Comparison of ENCODE assay signal across 28 cellular contexts in genomic region chr1:66993076-66993475, GRCh38.
"Had no signal": no experiment of that assay in that cellular context is flagged by ENCODE, and none has a peak within 500 bp of the region (broad histone marks: within the 10 kb centered on the region; RNA-seq: fewer than 3 reads in every experiment).

No MANE protein-coding gene starts in this region.

- DNase-seq: stimulated activated CD4-positive, alpha-beta T cell treated with anti-CD3 and anti-CD28 coated beads, Interleukin-2, amount 100 ng/mL, for 48 hours; stimulated activated CD4-positive, alpha-beta T cell treated with anti-CD3 and anti-CD28 coated beads, Interleukin-4, amount 100 ng/mL, for 1 hour; stimulated activated CD4-positive, alpha-beta T cell treated with anti-CD3 and anti-CD28 coated beads, Interleukin-4, amount 100 ng/mL, for 24 hours; stimulated activated CD4-positive, alpha-beta T cell treated with anti-CD3 and anti-CD28 coated beads, Interleukin-4, amount 100 ng/mL, for 4 hours; stimulated activated CD8-positive, alpha-beta memory T cell treated with anti-CD3 and anti-CD28 coated beads, Interleukin-4, amount 100 ng/mL, for 48 hours; stimulated activated naive B cell treated with anti-CD40 and anti-IgM and Interleukin-4, amounts not matched to agents 10 μg/mL and 1 μg/mL and 100 μg/mL, for 72 hours; stimulated activated naive CD4-positive, alpha-beta T cell; stimulated activated naive CD4-positive, alpha-beta T cell treated with Interleukin-2 at 50 U/mL for 16 hours; stimulated activated naive CD8-positive, alpha-beta T cell treated with anti-CD3 and anti-CD28 coated beads, Interleukin-15, amount 100 ng/mL, for 72 hours; stimulated activated naive CD8-positive, alpha-beta T cell treated with anti-CD3 and anti-CD28 coated beads, Interleukin-15, Interleukin-2, amounts not matched to agents 100 U/mL and 50 U/mL, for 24 hours; stomach; substantia nigra; testis; thyroid gland; tibial artery; transverse colon; upper lobe of left lung; upper lobe of right lung; uterus had no signal

- H3K4me3 ChIP-seq: stomach, suprapubic skin, testis, thoracic aorta, thyroid gland, tibial artery, tibial nerve, transverse colon, upper lobe of left lung, upper lobe of right lung, uterus, vagina had no signal

- H3K36me3 ChIP-seq: thoracic aorta, uterus had no signal

- H3K9me3 Mint-ChIP-seq: stimulated activated effector memory CD8-positive, alpha-beta T cell treated with anti-CD3 and anti-CD28 coated beads, Interleukin-12 subunit alpha, Interleukin-12 subunit beta, amount 100 ng/mL, for 72 hours; stimulated activated memory B cell treated with anti-CD40 and anti-IgM and Interleukin-4, amounts not matched to agents 10 μg/mL and 1 μg/mL and 100 μg/mL, for 72 hours; stimulated activated naive B cell treated with anti-CD40 and anti-IgM and Interleukin-4, amounts not matched to agents 10 μg/mL and 1 μg/mL and 100 μg/mL, for 72 hours; stimulated activated naive CD8-positive, alpha-beta T cell treated with anti-CD3 and anti-CD28 coated beads, Interleukin-15, amount 100 ng/mL, for 72 hours; stimulated activated naive CD8-positive, alpha-beta T cell treated with anti-CD3 and anti-CD28 coated beads, Interleukin-15, Interleukin-2, amounts not matched to agents 100 ng/mL and 50 ng/mL, for 24 hours; type B pancreatic cell had no signal

- FAIRE-seq: urothelium cell line had no signal

- H3K4me3 Mint-ChIP-seq: stimulated activated effector memory CD8-positive, alpha-beta T cell treated with anti-CD3 and anti-CD28 coated beads, Interleukin-12 subunit alpha, Interleukin-12 subunit beta, amount 100 ng/mL, for 72 hours; stimulated activated memory B cell treated with anti-CD40 and anti-IgM and Interleukin-4, amounts not matched to agents 10 μg/mL and 1 μg/mL and 100 μg/mL, for 72 hours; stimulated activated naive B cell treated with anti-CD40 and anti-IgM and Interleukin-4, amounts not matched to agents 10 μg/mL and 1 μg/mL and 100 μg/mL, for 72 hours; stimulated activated naive CD8-positive, alpha-beta T cell treated with anti-CD3 and anti-CD28 coated beads, Interleukin-15, amount 100 ng/mL, for 72 hours; stimulated activated naive CD8-positive, alpha-beta T cell treated with anti-CD3 and anti-CD28 coated beads, Interleukin-15, Interleukin-2, amounts not matched to agents 100 ng/mL and 50 ng/mL, for 24 hours; type B pancreatic cell had no signal

- H3K4me1 ChIP-seq: suprapubic skin, testis, thyroid gland, tibial artery, transverse colon, uterus, vagina had no signal

- H3K27me3 ChIP-seq: stomach, suprapubic skin, testis, thyroid gland, tibial artery, tibial nerve, transverse colon, upper lobe of left lung, upper lobe of right lung, uterus, vagina had no signal

- H3K27ac Mint-ChIP-seq: stimulated activated effector memory CD8-positive, alpha-beta T cell treated with anti-CD3 and anti-CD28 coated beads, Interleukin-12 subunit alpha, Interleukin-12 subunit beta, amount 100 ng/mL, for 72 hours; stimulated activated memory B cell treated with anti-CD40 and anti-IgM and Interleukin-4, amounts not matched to agents 10 μg/mL and 1 μg/mL and 100 μg/mL, for 72 hours; stimulated activated naive B cell treated with anti-CD40 and anti-IgM and Interleukin-4, amounts not matched to agents 10 μg/mL and 1 μg/mL and 100 μg/mL, for 72 hours; stimulated activated naive CD8-positive, alpha-beta T cell treated with anti-CD3 and anti-CD28 coated beads, Interleukin-15, amount 100 ng/mL, for 72 hours; stimulated activated naive CD8-positive, alpha-beta T cell treated with anti-CD3 and anti-CD28 coated beads, Interleukin-15, Interleukin-2, amounts not matched to agents 100 ng/mL and 50 ng/mL, for 24 hours; type B pancreatic cell had no signal

- H3K27ac ChIP-seq: stomach, suprapubic skin, testis, thoracic aorta, thyroid gland, tibial artery, tibial nerve, transverse colon, upper lobe of left lung, upper lobe of right lung, uterus, vagina had no signal

- H3K9me3 ChIP-seq: stomach, suprapubic skin, testis, thoracic aorta, thyroid gland, tibial artery, tibial nerve, transverse colon, upper lobe of left lung, upper lobe of right lung, uterus, vagina had no signal

- H3K27me3 Mint-ChIP-seq: stimulated activated memory B cell treated with anti-CD40 and anti-IgM and Interleukin-4, amounts not matched to agents 10 μg/mL and 1 μg/mL and 100 μg/mL, for 72 hours; stimulated activated naive B cell treated with anti-CD40 and anti-IgM and Interleukin-4, amounts not matched to agents 10 μg/mL and 1 μg/mL and 100 μg/mL, for 72 hours; stimulated activated naive CD8-positive, alpha-beta T cell treated with anti-CD3 and anti-CD28 coated beads, Interleukin-15, amount 100 ng/mL, for 72 hours; stimulated activated naive CD8-positive, alpha-beta T cell treated with anti-CD3 and anti-CD28 coated beads, Interleukin-15, Interleukin-2, amounts not matched to agents 100 ng/mL and 50 ng/mL, for 24 hours; type B pancreatic cell had no signal
